ENCODE assay signal across 24 cellular contexts in the genomic region with DNA sequence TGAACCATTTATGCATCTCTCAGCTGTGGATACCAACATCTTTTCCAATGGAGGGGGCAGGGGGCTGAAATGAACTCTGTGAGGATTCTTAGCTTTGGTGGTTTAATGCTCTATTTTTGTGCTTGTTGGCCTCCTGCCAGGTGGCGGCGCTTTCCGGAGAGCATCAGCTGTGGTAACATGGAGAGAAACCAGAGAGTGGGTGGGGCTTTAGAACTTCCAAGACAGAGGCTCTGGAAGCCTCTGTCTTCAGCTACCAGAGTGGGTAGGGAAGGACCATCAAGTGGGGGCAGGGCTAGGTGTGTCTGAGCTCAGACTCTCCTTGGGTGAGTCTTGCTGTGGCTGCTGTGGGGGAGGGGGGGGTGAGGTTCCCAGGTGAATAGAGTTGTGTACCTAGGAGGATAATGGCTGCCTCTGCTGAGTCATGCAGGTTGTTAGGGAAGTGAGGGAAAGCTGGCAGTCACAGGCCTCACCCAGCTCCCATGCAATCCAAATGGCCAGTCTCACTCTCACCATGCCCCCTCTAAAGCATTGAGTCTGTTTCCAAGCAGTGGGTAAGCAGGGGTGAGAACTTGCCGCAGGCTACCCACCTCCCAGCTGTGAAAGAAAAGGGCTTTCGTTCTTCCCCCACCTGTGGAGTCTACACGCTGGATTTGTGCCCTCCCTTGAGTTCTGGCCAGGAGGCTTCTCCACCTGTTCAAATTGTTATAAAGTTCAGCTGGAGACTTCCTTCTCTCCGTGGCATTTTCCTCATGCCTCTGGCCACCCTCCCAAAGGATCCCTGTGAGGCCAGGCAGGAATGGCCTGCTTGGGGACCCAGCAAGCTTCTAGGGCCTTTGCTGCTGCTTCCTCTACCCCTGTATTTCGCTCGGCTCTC.
DNase-seq lines count a peak whose midpoint lies in the region; TF ChIP-seq lines count a peak whose summit lies in the region.
"Had no signal": no experiment of that assay in that cellular context is flagged by ENCODE, and none has a peak within 500 bp of the region (broad histone marks: within the 10 kb centered on the region; RNA-seq: fewer than 3 reads in every experiment).

No MANE protein-coding gene starts in this region.

- H3K27me3 Mint-ChIP-seq in H9 (ENCODE audit: low read depth): no peaks in the 10 kb centered on the region
- H3K27me3 Mint-ChIP-seq: activated CD4-positive, alpha-beta T cell treated with anti-CD3 and anti-CD28 coated beads, Interleukin-2, amount 10 ng/mL, durations not matched to agents 7 days and 5 days; IgD-negative memory B cell; naive B cell had no signal

- peak overlapping the region; percentile 23 for H3K4me2 ChIP-seq in H9 (ENCODE audit: insufficient read depth, insufficient read length, low read length)
- no peak overlapping the region for H3K4me2 ChIP-seq in trophoblast cell (ENCODE audit: low read length)

- H3K9me3 ChIP-seq in H9 (ENCODE audit: control insufficient read depth, low read depth, low read length) (peaks cover 5% of the 10 kb centered on the region), trophoblast cell (ENCODE audit: insufficient read depth, low read depth, low read length) (no peaks in the 10 kb centered on the region)
- H3K9me3 ChIP-seq: gastrocnemius medialis, ovary, sigmoid colon, upper lobe of left lung had no signal

- H3K27me3 ChIP-seq in H9 (ENCODE audit: insufficient read depth, low read length) (no peaks in the 10 kb centered on the region), trophoblast cell (ENCODE audit: insufficient read depth, low read length) (no peaks in the 10 kb centered on the region)
- H3K27me3 ChIP-seq: cardiac muscle cell, gastrocnemius medialis, ovary, sigmoid colon, upper lobe of left lung had no signal

- H3K27ac Mint-ChIP-seq in H9: peak overlapping the region; percentile 86 to 99 (median 97)
- H3K27ac Mint-ChIP-seq: activated CD4-positive, alpha-beta T cell treated with anti-CD3 and anti-CD28 coated beads, Interleukin-2, amount 10 ng/mL, durations not matched to agents 7 days and 5 days; IgD-negative memory B cell; naive B cell had no signal

- H4K20me1 ChIP-seq in H9 (ENCODE audit: control insufficient read depth, insufficient read depth, insufficient read length): no peaks in the 10 kb centered on the region

- no peak overlapping the region for H2BK20ac ChIP-seq in H9 (ENCODE audit: low read depth, low read length, poor library complexity, severe bottlenecking)

- peak overlapping the region; percentile 47 to 66; a peak in 4 of 5 replicates for H3K4me3 Mint-ChIP-seq in H9
- H3K4me3 Mint-ChIP-seq: activated CD4-positive, alpha-beta T cell treated with anti-CD3 and anti-CD28 coated beads, Interleukin-2, amount 10 ng/mL, durations not matched to agents 7 days and 5 days; IgD-negative memory B cell; naive B cell had no signal

- H3K9me3 Mint-ChIP-seq in H9: peaks cover 34 to 44% of the 10 kb centered on the region in 2 experiments; a peak in 4 of 5 replicates

- H3K9ac ChIP-seq in H9 (ENCODE audit: extremely low read depth, insufficient read length, low read length) (peak overlapping the region; percentile 79), trophoblast cell (ENCODE audit: low read length) (no peak overlapping the region)

- peak overlapping the region; percentile 82 for H3K56ac ChIP-seq in H9 (ENCODE audit: insufficient read length, low read depth, low read length)

- H3K23ac ChIP-seq in H9 (ENCODE audit: insufficient read length, low read depth, low read length) (no peak overlapping the region), trophoblast cell (ENCODE audit: low read length) (no peak overlapping the region)

- H3K4me1 Mint-ChIP-seq in H9: peaks cover 32 to 40% of the 10 kb centered on the region in 2 experiments
- H3K4me1 Mint-ChIP-seq: activated CD4-positive, alpha-beta T cell treated with anti-CD3 and anti-CD28 coated beads, Interleukin-2, amount 10 ng/mL, durations not matched to agents 7 days and 5 days; naive B cell had no signal

- H3K36me3 ChIP-seq in trophoblast cell (ENCODE audit: control insufficient read depth in 1 of 2, insufficient read depth in 2 of 2, low read length in 2 of 2): no peaks in the 10 kb centered on the region
- H3K36me3 ChIP-seq: cardiac muscle cell, gastrocnemius medialis, ovary, sigmoid colon, upper lobe of left lung had no signal

- H3K4ac ChIP-seq in H9 (ENCODE audit: low read depth, low read length) (no peak overlapping the region; the same call in 1 of the 2 replicates), trophoblast cell (ENCODE audit: low read depth, low read length) (no peak overlapping the region)

- TF ChIP-seq CTCF in H9 (conservative IDR thresholded peaks at IDR 0.05): peak; percentile 24; the same call in 1 of the 3 replicates

- no peak overlapping the region for H2BK15ac ChIP-seq in H9 (ENCODE audit: low read depth, low read length)

- no peaks in the 10 kb centered on the region for H3K23me2 ChIP-seq in H9 (ENCODE audit: insufficient read length, low read depth, low read length, poor library complexity, severe bottlenecking)

- DNase-seq in H9: peak; percentile 84
- peak; percentile 52 for DNase-seq in NCI-H748 (lab: John Stamatoyannopoulos, UW; ENCODE audit: unreplicated experiment)
- peak; percentile 76 for DNase-seq in iPS DF 4.7 (ENCODE audit: extremely low read depth, low spot score)
- DNase-seq in trophoblast cell: no peak
- no peak for DNase-seq in NOMO-1 treated with DMSO at 0.1 percent for 48 hours (lab: John Stamatoyannopoulos, UW; ENCODE audit: unreplicated experiment)
- no peak for DNase-seq in NCI-H1417 treated with DMSO at 0.1 percent for 48 hours (lab: John Stamatoyannopoulos, UW)
- DNase-seq in globus pallidus (ENCODE audit: low spot score): no peak
- DNase-seq: activated CD4-positive, alpha-beta T cell treated with anti-CD3 and anti-CD28 coated beads, Interleukin-2, amount 10 ng/mL, durations not matched to agents 7 days and 5 days; COR-L47; dermis blood vessel endothelial cell; gastrocnemius medialis; HCEC 1CT; naive B cell; NCI-H2029; NCI-H446 treated with DMSO at 0.1 percent for 48 hours; ovary; sigmoid colon; stimulated activated CD4-positive, alpha-beta T cell treated with anti-CD3 and anti-CD28 coated beads, Interleukin-2, amount 100 ng/mL, for 24 hours; stimulated activated naive CD4-positive, alpha-beta T cell treated with Interleukin-2 at 50 U/mL for 16 hours; T-helper 1 cell; upper lobe of left lung had no signal

- H2AFZ ChIP-seq in H9 (ENCODE audit: low read length) (no peak overlapping the region), trophoblast cell (ENCODE audit: insufficient read depth, low read length, poor library complexity) (no peak overlapping the region)

- H2BK120ac ChIP-seq in H9 (ENCODE audit: low read depth, low read length, poor library complexity, severe bottlenecking): no peak overlapping the region
- peak overlapping the region; percentile 2 for H2BK120ac ChIP-seq in trophoblast cell (ENCODE audit: insufficient read depth, low read length, poor library complexity)

- peak overlapping the region; percentile 82 for H3K18ac ChIP-seq in H9 (ENCODE audit: insufficient read length, low read depth, low read length)
- no peak overlapping the region for H3K18ac ChIP-seq in trophoblast cell (ENCODE audit: low read length)

- H3K4me3 ChIP-seq in trophoblast cell (ENCODE audit: low read depth, low read length): no peak overlapping the region
- H3K4me3 ChIP-seq: cardiac muscle cell, gastrocnemius medialis, ovary, sigmoid colon, upper lobe of left lung had no signal

- H4K8ac ChIP-seq in H9 (replicated peaks; ENCODE audit: insufficient read length, low read depth, low read length): no peak overlapping the region
- no peak overlapping the region for H4K8ac ChIP-seq in trophoblast cell (ENCODE audit: low read depth, low read length)

- H3K4me1 ChIP-seq in H9 (ENCODE audit: insufficient read depth, low read length) (no peaks in the 10 kb centered on the region; the same call in 1 of the 2 replicates), trophoblast cell (ENCODE audit: control insufficient read depth in 1 of 2, insufficient read depth in 2 of 2, low read length in 2 of 2) (peaks cover 0 to 3% of the 10 kb centered on the region in 2 experiments)
- H3K4me1 ChIP-seq: gastrocnemius medialis, sigmoid colon, upper lobe of left lung had no signal

- H4K5ac ChIP-seq in H9 (ENCODE audit: insufficient read length, low read depth, low read length): peak overlapping the region; percentile 85

- no peak overlapping the region for H4K12ac ChIP-seq in trophoblast cell (ENCODE audit: low read depth, low read length)

- peaks cover 35 to 43% (median 38%) of the 10 kb centered on the region in 3 experiments for H3K36me3 Mint-ChIP-seq in H9 (ENCODE audit: insufficient read depth in 1 of 3, low read depth in 3 of 3)
- H3K36me3 Mint-ChIP-seq: IgD-negative memory B cell, naive B cell had no signal

- H3K79me1 ChIP-seq in H9 (ENCODE audit: insufficient read depth, low read depth, low read length, poor library complexity, severe bottlenecking) (no peaks in the 10 kb centered on the region), trophoblast cell (ENCODE audit: low read length) (peaks cover 4% of the 10 kb centered on the region)

- H2BK5ac ChIP-seq in H9 (ENCODE audit: insufficient read length, low read length): peak overlapping the region; percentile 23
- no peak overlapping the region for H2BK5ac ChIP-seq in trophoblast cell (ENCODE audit: low read depth, low read length, poor library complexity)

- no peak overlapping the region for H3T11ph ChIP-seq in H9 (ENCODE audit: low read length)

- no peak overlapping the region for H2BK12ac ChIP-seq in H9 (ENCODE audit: insufficient read length, low read depth, low read length)
- no peak overlapping the region for H2BK12ac ChIP-seq in trophoblast cell (ENCODE audit: low read length)

- H2AK5ac ChIP-seq in H9 (ENCODE audit: insufficient read length, low read length): no peak overlapping the region
- H2AK5ac ChIP-seq in trophoblast cell (ENCODE audit: low read length): no peak overlapping the region

- H3K79me2 ChIP-seq in H9 (ENCODE audit: insufficient read depth, low read length) (no peaks in the 10 kb centered on the region), trophoblast cell (ENCODE audit: control insufficient read depth, insufficient read depth, low read length, poor library complexity) (no peaks in the 10 kb centered on the region)

- H3K14ac ChIP-seq in H9 (ENCODE audit: insufficient read depth, low read length) (peak overlapping the region; percentile 13; the same call in 1 of the 2 replicates), trophoblast cell (ENCODE audit: low read length) (no peak overlapping the region)

- no CpG with 5 or more reads among the region's 9 CpGs for WGBS in H9 (ENCODE audit: extremely low coverage, insufficient read length, low lambda C conversion rate)
- no CpG with 5 or more reads among the region's 9 CpGs for WGBS in trophoblast cell (ENCODE audit: extremely low coverage, insufficient coverage, insufficient read length)

- H4K91ac ChIP-seq in H9 (ENCODE audit: insufficient read length, low read depth, low read length): peak overlapping the region; percentile 1
- no peak overlapping the region for H4K91ac ChIP-seq in trophoblast cell (ENCODE audit: low read depth, low read length)

- H3K27ac ChIP-seq in H9 (ENCODE audit: insufficient read length, low read depth, low read length) (peak overlapping the region; percentile 95), trophoblast cell (ENCODE audit: low read depth, low read length) (no peak overlapping the region)
- H3K27ac ChIP-seq: cardiac muscle cell, epithelial cell of prostate, gastrocnemius medialis, ovary, sigmoid colon, upper lobe of left lung had no signal

Comparison
In these comparisons a context has a peak if more than half of its experiments do, and no peak if none do; other contexts are left out.
1. DNase-seq: peak in H9 (single experiment), NCI-H748 (single experiment) and iPS DF 4.7 (single experiment); none in trophoblast cell (0 of 2), NOMO-1 treated with DMSO at 0.1 percent for 48 hours (single experiment), NCI-H1417 treated with DMSO at 0.1 percent for 48 hours (single experiment) and globus pallidus (single experiment).